ENCODE assay signal across 30 cellular contexts in the genomic region with DNA sequence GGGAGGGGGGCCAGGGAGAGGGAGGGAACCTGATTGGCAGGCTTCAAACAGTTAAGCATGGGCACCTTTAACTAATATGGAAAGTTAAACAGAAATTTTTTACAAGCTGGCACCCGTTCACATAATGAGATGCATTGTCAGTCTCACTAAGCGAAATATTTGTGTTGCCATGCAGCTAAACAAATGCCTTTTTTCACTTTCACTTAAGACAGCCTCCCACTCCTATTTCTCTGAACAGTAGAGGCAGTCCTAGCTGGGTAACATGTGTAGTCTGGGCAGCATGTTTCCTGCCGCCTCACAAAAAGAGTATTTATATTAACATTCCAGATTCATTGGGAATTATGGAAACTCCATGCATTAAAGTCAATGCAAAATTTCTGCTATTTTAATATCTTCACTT.
DNase-seq lines count a peak whose midpoint lies in the region; ATAC-seq, FAIRE-seq and TF ChIP-seq lines count a peak whose summit lies in the region.
"Had no signal": no experiment of that assay in that cellular context is flagged by ENCODE, and none has a peak within 500 bp of the region (broad histone marks: within the 10 kb centered on the region; RNA-seq: fewer than 3 reads in every experiment).

No MANE protein-coding gene starts in this region.

- H4K5ac ChIP-seq in IMR-90 (ENCODE audit: low read depth, low read length), result no peak overlapping the region

- H3K79me2 ChIP-seq in GM12878 (ENCODE audit: control insufficient read depth, insufficient read depth, low read length), result no peaks in the 10 kb centered on the region
- no peaks in the 10 kb centered on the region for H3K79me2 ChIP-seq in keratinocyte (ENCODE audit: control insufficient read depth, insufficient read depth, low read length)

- no peak overlapping the region for H2AFZ ChIP-seq in IMR-90 (replicated peaks; ENCODE audit: low read length, poor library complexity)
- no peak overlapping the region for H2AFZ ChIP-seq in GM12878 (ENCODE audit: control insufficient read depth, low read depth, low read length)
- H2AFZ ChIP-seq in keratinocyte (ENCODE audit: control insufficient read depth, low read length), result peak overlapping the region; percentile 15

- no peak overlapping the region for H3K4me3 Mint-ChIP-seq in naive thymus-derived CD4-positive, alpha-beta T cell
- H3K4me3 Mint-ChIP-seq: activated CD4-positive, alpha-beta memory T cell treated with anti-CD3 and anti-CD28 coated beads for 36 hours; activated naive CD8-positive, alpha-beta T cell treated with anti-CD3 and anti-CD28 coated beads, Interleukin-2, amount 50 U/mL, for 24 hours; activated T-cell treated with anti-CD3 and anti-CD28 coated beads, Interleukin-2, amount 50 U/mL, for 72 hours; HFFc6; natural killer cell; stimulated activated effector memory CD8-positive, alpha-beta T cell treated with anti-CD3 and anti-CD28 coated beads, Interleukin-12 subunit alpha, Interleukin-12 subunit beta, amount 100 ng/mL, for 72 hours had no signal

- peak overlapping the region; percentile 22; the same call in 1 of the 2 replicates for H3K23ac ChIP-seq in IMR-90 (ENCODE audit: low read depth, low read length)

- H3K9me1 ChIP-seq in IMR-90 (ENCODE audit: insufficient read depth, low read length) (no peaks in the 10 kb centered on the region; the same call in 1 of the 2 replicates), keratinocyte (ENCODE audit: control insufficient read depth, extremely low read depth, insufficient read depth, low read length) (no peaks in the 10 kb centered on the region)

- H3K4me1 ChIP-seq in IMR-90 (ENCODE audit: control insufficient read depth, insufficient read depth, low read length) (peaks cover 3% of the 10 kb centered on the region), GM12878 (ENCODE audit: control insufficient read depth, insufficient read depth, low read length) (no peaks in the 10 kb centered on the region), keratinocyte (ENCODE audit: control insufficient read depth, extremely low read depth, insufficient read depth, low read length) (no peaks in the 10 kb centered on the region), aorta (ENCODE audit: control insufficient read depth in 1 of 2, insufficient read depth in 2 of 2, low read length in 2 of 2) (no peaks in the 10 kb centered on the region)
- H3K4me1 ChIP-seq in naive thymus-derived CD4-positive, alpha-beta T cell (ENCODE audit: control insufficient read depth in 2 of 2, insufficient read depth in 2 of 2, low read length in 2 of 2), result no peaks in the 10 kb centered on the region
- H3K4me1 ChIP-seq: lower lobe of right lung, transverse colon had no signal

- H4K8ac ChIP-seq in IMR-90 (ENCODE audit: low read depth in 2 of 2, low read length in 2 of 2), result no peak overlapping the region

- no CpG with 5 or more reads among the region's 3 CpGs for WGBS in IMR-90 (ENCODE audit: extremely low coverage in 2 of 2, insufficient read length in 1 of 2), 2 experiments
- 34% methylated on average over 3 of the region's 3 CpGs for WGBS in GM12878 (ENCODE audit: insufficient coverage, insufficient replicate concordance, low lambda C conversion rate, missing lambda C conversion rate)
- WGBS in aorta, 2 donors, result 39 to 46% methylated on average over 3 of the region's 3 CpGs

- H2AK5ac ChIP-seq in IMR-90 (ENCODE audit: low read depth, low read length), result no peak overlapping the region

- intact Hi-C loops in IMR-90 (cut with micrococcal nuclease), result no loop called here
- intact Hi-C loops in GM12878 (cut with micrococcal nuclease; ENCODE audit: unreplicated experiment), result no loop called here
- intact Hi-C loops in naive thymus-derived CD4-positive, alpha-beta T cell (cut with micrococcal nuclease), result no loop called here
- intact Hi-C loops in aorta (cut with DNase I), result no loop called here

- DNase-seq in COLO829 (ENCODE audit: low spot score), result peak; percentile 74
- DNase-seq in IMR-90, result peak; percentile 17
- no peak for DNase-seq in GM12878 (ENCODE audit: low read depth, low spot score)
- no peak for DNase-seq in keratinocyte (ENCODE audit: low read depth, low spot score)
- DNase-seq in CD1c-positive myeloid dendritic cell (ENCODE audit: extremely low spot score), result no peak
- DNase-seq in naive thymus-derived CD4-positive, alpha-beta T cell, result no peak
- no peak for DNase-seq in aorta
- DNase-seq: ACHN; activated CD4-positive, alpha-beta memory T cell treated with anti-CD3 and anti-CD28 coated beads for 36 hours; activated CD4-positive, CD25-positive, alpha-beta regulatory T cell treated with anti-CD3 and anti-CD28 coated beads, Interleukin-2, amount 50 U/mL, for 72 hours; activated naive CD8-positive, alpha-beta T cell treated with anti-CD3 and anti-CD28 coated beads, Interleukin-2, amount 50 U/mL, for 24 hours; activated T-cell treated with anti-CD3 and anti-CD28 coated beads, Interleukin-2, amount 50 U/mL, for 72 hours; dermis blood vessel endothelial cell; esophagus squamous epithelium; gastrocnemius medialis; HFFc6; KG1; kidney glomerular epithelial cell; lower lobe of right lung; MM.1S; natural killer cell; NCI-H1417; NCI-H2081; NCI-H2227 treated with DMSO at 0.1 percent for 48 hours; NCI-H82; occipital lobe; transverse colon had no signal

- TF ChIP-seq POLR2A in IMR-90 (IDR thresholded peaks at IDR 0.05; ENCODE audit: low read depth, low read length) (no peak), GM12878 (IDR thresholded peaks at IDR 0.05; ENCODE audit: low read depth, low read length) (no peak)

- no peak overlapping the region for H3K27ac Mint-ChIP-seq in naive thymus-derived CD4-positive, alpha-beta T cell
- H3K27ac Mint-ChIP-seq: activated CD4-positive, alpha-beta memory T cell treated with anti-CD3 and anti-CD28 coated beads for 36 hours; activated naive CD8-positive, alpha-beta T cell treated with anti-CD3 and anti-CD28 coated beads, Interleukin-2, amount 50 U/mL, for 24 hours; activated T-cell treated with anti-CD3 and anti-CD28 coated beads, Interleukin-2, amount 50 U/mL, for 72 hours; HFFc6; natural killer cell; stimulated activated effector memory CD8-positive, alpha-beta T cell treated with anti-CD3 and anti-CD28 coated beads, Interleukin-12 subunit alpha, Interleukin-12 subunit beta, amount 100 ng/mL, for 72 hours had no signal

- POLR2A ChIA-PET in IMR-90 (lab: Charles Lee; ENCODE audit: unreplicated experiment), result no interaction called here
- POLR2A ChIA-PET in GM12878 (lab: Charles Lee), result interaction anchor here (0.6 kb wide), 1 partner anchor 261 kb away, joined by 6 read pairs; no protein-coding TSS in a partner anchor
- POLR2A ChIA-PET in naive thymus-derived CD4-positive, alpha-beta T cell (lab: Charles Lee), result no interaction called here

- no peak overlapping the region for H3K14ac ChIP-seq in IMR-90 (replicated peaks; ENCODE audit: low read depth, low read length)

- BruUV-seq in IMR-90 (replicated peaks; lab: Mats Ljungman, UMichigan) (no TSS peak), GM12878 (replicated peaks; lab: Mats Ljungman, UMichigan) (no TSS peak)

- no peaks in the 10 kb centered on the region for H3K27me3 Mint-ChIP-seq in naive thymus-derived CD4-positive, alpha-beta T cell
- H3K27me3 Mint-ChIP-seq: activated CD4-positive, alpha-beta memory T cell treated with anti-CD3 and anti-CD28 coated beads for 36 hours; activated naive CD8-positive, alpha-beta T cell treated with anti-CD3 and anti-CD28 coated beads, Interleukin-2, amount 50 U/mL, for 24 hours had no signal

- ATAC-seq in IMR-90 (ENCODE audit: low read depth) (peak; percentile 56; the same call in 1 of the 2 replicates), GM12878 (peak; percentile 68), aorta (ENCODE audit: low FRiP score) (no peak), HG02588 (IDR thresholded peaks at IDR 0.05; ENCODE audit: unreplicated experiment) (no peak)
- ATAC-seq in naive thymus-derived CD4-positive, alpha-beta T cell, result no peak
- ATAC-seq: activated naive CD8-positive, alpha-beta T cell treated with anti-CD3 and anti-CD28 coated beads, Interleukin-2, amount 50 U/mL, for 24 hours; activated T-cell treated with anti-CD3 and anti-CD28 coated beads, Interleukin-2, amount 50 U/mL, for 72 hours; gastrocnemius medialis; lower lobe of right lung; natural killer cell; stimulated activated effector memory CD8-positive, alpha-beta T cell treated with anti-CD3 and anti-CD28 coated beads, Interleukin-12 subunit alpha, Interleukin-12 subunit beta, amount 100 ng/mL, for 72 hours had no signal

- H3K9ac ChIP-seq in IMR-90 (ENCODE audit: low read depth, low read length), result no peak overlapping the region
- H3K9ac ChIP-seq in GM12878 (ENCODE audit: control insufficient read depth, insufficient read depth, low read length), result no peak overlapping the region
- no peak overlapping the region for H3K9ac ChIP-seq in keratinocyte (ENCODE audit: control insufficient read depth, extremely low read depth, insufficient read depth, low read length)

- H3K36me3 ChIP-seq in IMR-90 (ENCODE audit: control insufficient read depth, insufficient read depth, low read length), result no peaks in the 10 kb centered on the region
- H3K36me3 ChIP-seq in GM12878 (ENCODE audit: control insufficient read depth in 2 of 2, insufficient read depth in 2 of 2, low read length in 1 of 2), result no peaks in the 10 kb centered on the region
- H3K36me3 ChIP-seq in keratinocyte (ENCODE audit: control insufficient read depth in 2 of 2, extremely low read depth in 1 of 2, insufficient read depth in 2 of 2, low read length in 2 of 2), result no peaks in the 10 kb centered on the region
- H3K36me3 ChIP-seq in naive thymus-derived CD4-positive, alpha-beta T cell (ENCODE audit: control insufficient read depth in 2 of 3, insufficient read depth in 3 of 3, low read length in 3 of 3), result no peaks in the 10 kb centered on the region
- no peaks in the 10 kb centered on the region for H3K36me3 ChIP-seq in aorta (ENCODE audit: control insufficient read depth in 1 of 2, insufficient read depth in 2 of 2, low read length in 1 of 2)
- H3K36me3 ChIP-seq: esophagus squamous epithelium, gastrocnemius medialis, lower lobe of right lung, transverse colon had no signal

- dilution Hi-C loops in IMR-90 (cut with HindIII; ENCODE audit: low sequenced_read_pairs, unreplicated experiment) (no loop called here), keratinocyte (cut with MboI; ENCODE audit: extremely low pct_ligation_motif_present, low sequenced_read_pairs) (no loop called here)

- no peaks in the 10 kb centered on the region for H4K20me1 ChIP-seq in IMR-90 (ENCODE audit: insufficient read depth, low read length)
- no peaks in the 10 kb centered on the region for H4K20me1 ChIP-seq in GM12878 (ENCODE audit: control insufficient read depth, insufficient read depth)
- no peaks in the 10 kb centered on the region for H4K20me1 ChIP-seq in keratinocyte (ENCODE audit: control insufficient read depth, extremely low read depth, insufficient read depth, low read length)

- SMC1A ChIA-PET in GM12878 (lab: Charles Lee; ENCODE audit: uncharacterized antibody, unreplicated experiment), result no interaction called here

- peak overlapping the region; percentile 68 for H3K4me2 ChIP-seq in IMR-90 (ENCODE audit: low read depth, low read length)
- H3K4me2 ChIP-seq in GM12878 (ENCODE audit: control insufficient read depth, insufficient read depth), result no peak overlapping the region
- H3K4me2 ChIP-seq in keratinocyte (ENCODE audit: control insufficient read depth, extremely low read depth, insufficient read depth, low read depth, low read length), result peak overlapping the region; percentile 13

- no peak overlapping the region for H3K27ac ChIP-seq in IMR-90 (ENCODE audit: insufficient read depth, low read length)
- no peak overlapping the region for H3K27ac ChIP-seq in GM12878 (ENCODE audit: control insufficient read depth, insufficient read depth)
- no peak overlapping the region for H3K27ac ChIP-seq in keratinocyte (ENCODE audit: control insufficient read depth, insufficient read depth, low read length)
- no peak overlapping the region for H3K27ac ChIP-seq in naive thymus-derived CD4-positive, alpha-beta T cell (ENCODE audit: low read depth, low read length)
- no peak overlapping the region for H3K27ac ChIP-seq in aorta (ENCODE audit: low read depth in 1 of 2, low read length in 2 of 2)
- H3K27ac ChIP-seq: esophagus squamous epithelium, gastrocnemius medialis, HL-60, lower lobe of right lung, transverse colon had no signal

- H3K4me1 Mint-ChIP-seq in naive thymus-derived CD4-positive, alpha-beta T cell, result no peaks in the 10 kb centered on the region
- H3K4me1 Mint-ChIP-seq: activated naive CD8-positive, alpha-beta T cell treated with anti-CD3 and anti-CD28 coated beads, Interleukin-2, amount 50 U/mL, for 24 hours; natural killer cell; stimulated activated effector memory CD8-positive, alpha-beta T cell treated with anti-CD3 and anti-CD28 coated beads, Interleukin-12 subunit alpha, Interleukin-12 subunit beta, amount 100 ng/mL, for 72 hours had no signal

- H3K27me3 ChIP-seq in IMR-90 (ENCODE audit: control insufficient read depth, insufficient read depth, low read length), result no peaks in the 10 kb centered on the region
- no peaks in the 10 kb centered on the region for H3K27me3 ChIP-seq in GM12878 (replicated peaks in 1 of 2; ENCODE audit: control insufficient read depth in 2 of 2, insufficient read depth in 2 of 2, low read length in 1 of 2)
- H3K27me3 ChIP-seq in keratinocyte (ENCODE audit: control insufficient read depth, extremely low read depth, insufficient read depth, low read length), result no peaks in the 10 kb centered on the region
- H3K27me3 ChIP-seq in naive thymus-derived CD4-positive, alpha-beta T cell (ENCODE audit: control insufficient read depth in 2 of 2, insufficient read depth in 2 of 2, low read length in 2 of 2), result no peaks in the 10 kb centered on the region
- H3K27me3 ChIP-seq in aorta (ENCODE audit: control insufficient read depth in 1 of 2, insufficient read depth in 2 of 2, low read length in 1 of 2), result peaks cover 0 to 1% of the 10 kb centered on the region in 2 donors
- H3K27me3 ChIP-seq: esophagus squamous epithelium, gastrocnemius medialis, transverse colon had no signal

- no peak overlapping the region for H3K4ac ChIP-seq in IMR-90 (ENCODE audit: low read depth, low read length)

- H3K9me3 Mint-ChIP-seq in naive thymus-derived CD4-positive, alpha-beta T cell, result peaks cover 0 to 14% (median 0%) of the 10 kb centered on the region in 11 donors
- H3K9me3 Mint-ChIP-seq: activated naive CD8-positive, alpha-beta T cell treated with anti-CD3 and anti-CD28 coated beads, Interleukin-2, amount 50 U/mL, for 24 hours had no signal

- H2BK120ac ChIP-seq in IMR-90 (ENCODE audit: low read depth, low read length), result no peak overlapping the region

- RAD21 ChIA-PET in GM12878 (lab: Charles Lee; ENCODE audit: unreplicated experiment), result no interaction called here

- no peaks in the 10 kb centered on the region for H3K36me3 Mint-ChIP-seq in naive thymus-derived CD4-positive, alpha-beta T cell
- H3K36me3 Mint-ChIP-seq: activated CD4-positive, alpha-beta memory T cell treated with anti-CD3 and anti-CD28 coated beads for 36 hours; natural killer cell; stimulated activated effector memory CD8-positive, alpha-beta T cell treated with anti-CD3 and anti-CD28 coated beads, Interleukin-12 subunit alpha, Interleukin-12 subunit beta, amount 100 ng/mL, for 72 hours had no signal

- no peak for TF ChIP-seq RAD21 in IMR-90 (IDR thresholded peaks at IDR 0.05; ENCODE audit: low read length)
- no peak for TF ChIP-seq RAD21 in GM12878 (IDR thresholded peaks at IDR 0.05; ENCODE audit: insufficient read depth, low read depth, low read length)

- no peak overlapping the region for H3K18ac ChIP-seq in IMR-90 (ENCODE audit: low read depth, low read length)

- CTCF ChIA-PET in IMR-90 (lab: Yijun Ruan, JAX) (no interaction called here), GM12878 (lab: Yijun Ruan, JAX) (no interaction called here)
- CTCF ChIA-PET in naive thymus-derived CD4-positive, alpha-beta T cell (lab: Charles Lee), result interaction anchor here (0.8 kb wide), 1 partner anchor 203 kb away, joined by 3 read pairs; no protein-coding TSS in a partner anchor

- no peaks in the 10 kb centered on the region; a peak in 1 of 4 replicates for H3K79me1 ChIP-seq in IMR-90 (ENCODE audit: low read depth in 1 of 2, low read length in 2 of 2)

- TF ChIP-seq CTCF in IMR-90 (conservative IDR thresholded peaks at IDR 0.05; ENCODE audit: low read depth, low read length), result no peak
- no peak for TF ChIP-seq CTCF in GM12878 (IDR thresholded peaks at IDR 0.05 in 2 of 3, conservative IDR thresholded peaks at IDR 0.05 in 1 of 3; ENCODE audit: control insufficient read depth in 2 of 3, extremely low read depth in 1 of 3, insufficient read depth in 1 of 3, low read depth in 3 of 3, low read length in 3 of 3)
- no peak for TF ChIP-seq CTCF in keratinocyte (optimal IDR thresholded peaks at IDR 0.05 in 1 of 3, IDR thresholded peaks at IDR 0.05 in 1 of 3, conservative IDR thresholded peaks at IDR 0.05 in 1 of 3; ENCODE audit: extremely low read depth in 1 of 3, insufficient read depth in 2 of 3, low read length in 3 of 3)

- in situ Hi-C loops in IMR-90 (cut with MboI; ENCODE audit: low sequenced_read_pairs) (no loop called here), GM12878 (cut with MboI) (no loop called here)

- no peak overlapping the region for H3K56ac ChIP-seq in IMR-90 (ENCODE audit: extremely low read depth, insufficient read depth, low read length)

- H3K9me3 ChIP-seq in IMR-90 (ENCODE audit: control insufficient read depth, insufficient read depth, low read length) (no peaks in the 10 kb centered on the region), GM12878 (replicated peaks; ENCODE audit: control insufficient read depth, insufficient read depth, low read length) (no peaks in the 10 kb centered on the region), keratinocyte (ENCODE audit: control insufficient read depth, low read depth, low read length) (no peaks in the 10 kb centered on the region), aorta (ENCODE audit: control insufficient read depth, low read length) (no peaks in the 10 kb centered on the region)
- H3K9me3 ChIP-seq in naive thymus-derived CD4-positive, alpha-beta T cell (ENCODE audit: control insufficient read depth in 2 of 3, low read length in 3 of 3), result no peaks in the 10 kb centered on the region
- H3K9me3 ChIP-seq: esophagus squamous epithelium, gastrocnemius medialis, lower lobe of right lung, transverse colon had no signal

- no peak overlapping the region for H2BK5ac ChIP-seq in IMR-90 (ENCODE audit: low read depth, low read length, poor library complexity, severe bottlenecking)

- no peak overlapping the region for H4K91ac ChIP-seq in IMR-90 (ENCODE audit: insufficient read depth, low read depth, low read length)

- no peak overlapping the region for H2BK20ac ChIP-seq in IMR-90 (ENCODE audit: low read depth, low read length)

- TF ChIP-seq EP300 in GM12878 (IDR thresholded peaks at IDR 0.05; ENCODE audit: borderline replicate concordance in 1 of 2, control insufficient read depth in 1 of 2, low read depth in 2 of 2, low read length in 2 of 2), result no peak

- no peak overlapping the region for H2BK15ac ChIP-seq in IMR-90 (ENCODE audit: low read depth, low read length)

- H3K4me3 ChIP-seq in IMR-90 (ENCODE audit: insufficient read depth, low read depth, low read length) (no peak overlapping the region), GM12878 (no peak overlapping the region), keratinocyte (ENCODE audit: control insufficient read depth in 2 of 3, extremely low read depth in 1 of 3, insufficient read depth in 2 of 3, low read depth in 1 of 3, low read length in 3 of 3) (no peak overlapping the region), aorta (ENCODE audit: low read length in 2 of 2) (no peak overlapping the region)
- H3K4me3 ChIP-seq in naive thymus-derived CD4-positive, alpha-beta T cell (ENCODE audit: low read length), result no peak overlapping the region
- H3K4me3 ChIP-seq: esophagus squamous epithelium, gastrocnemius medialis, lower lobe of right lung, transverse colon had no signal

- FAIRE-seq in GM12878 (lab: Jason Lieb, UNC) (no peak), keratinocyte (lab: Jason Lieb, UNC) (no peak)

- H2AK9ac ChIP-seq in IMR-90 (replicated peaks; ENCODE audit: low read depth, low read length, poor library complexity), result no peak overlapping the region

Comparison
In these comparisons a context has a peak if more than half of its experiments do, and no peak if none do; other contexts are left out.
1. DNase-seq: peak in COLO829 (single experiment) and IMR-90 (single experiment); none in GM12878 (single experiment), keratinocyte (single experiment), CD1c-positive myeloid dendritic cell (single experiment), naive thymus-derived CD4-positive, alpha-beta T cell (0 of 9) and aorta (0 of 2).
2. ATAC-seq: peak in IMR-90 (single experiment) and GM12878 (single experiment); none in naive thymus-derived CD4-positive, alpha-beta T cell (single experiment), aorta (single experiment) and HG02588 (single experiment).